Comparison of ENCODE assay signal across 9 cellular contexts in the genomic region with DNA sequence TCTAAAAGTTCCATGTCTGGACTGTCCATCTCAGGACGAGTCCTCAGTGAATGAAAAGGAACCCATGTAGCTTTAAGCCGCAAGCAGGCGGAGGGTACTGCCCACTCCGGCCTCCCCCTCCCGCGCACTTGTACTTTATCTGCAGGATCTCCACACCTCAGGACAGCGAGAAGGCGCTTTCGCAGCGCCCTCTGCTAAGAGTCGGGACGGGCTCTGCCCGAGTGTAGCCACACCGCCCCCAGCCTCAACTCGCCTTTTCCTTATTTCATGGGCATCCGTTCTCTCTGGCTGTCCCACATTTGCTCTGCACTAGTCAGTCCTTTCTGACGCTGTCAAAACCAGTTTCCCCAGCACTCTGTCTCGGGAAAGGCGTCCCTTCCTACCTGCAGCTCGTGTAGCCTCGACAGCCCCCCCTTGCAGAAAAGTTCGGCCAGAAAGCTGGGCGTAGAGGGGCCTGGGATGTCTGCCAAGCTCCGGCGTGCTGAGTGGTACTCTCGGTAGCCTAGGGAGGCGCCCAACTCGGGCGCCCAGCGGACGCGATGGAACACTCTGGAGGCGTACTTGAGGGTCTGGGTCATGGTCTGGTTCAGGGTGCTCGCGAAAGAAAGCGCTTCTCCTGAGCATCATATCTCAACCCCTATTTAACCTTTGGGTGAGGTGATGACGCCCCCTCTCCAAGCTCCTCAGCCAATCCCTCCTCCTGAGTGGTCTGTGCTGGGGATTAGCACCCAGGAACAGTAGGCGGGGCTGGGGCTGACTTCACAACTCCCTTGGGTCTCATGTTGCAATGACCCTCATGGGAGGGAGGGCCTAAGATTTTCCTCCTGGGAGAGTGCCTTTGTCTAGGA. TPM values are rescaled to one million over a fixed set of nuclear protein-coding genes. Genes with fewer than 3 reads are reported as not detected.
DNase-seq lines count a peak whose midpoint lies in the region; ATAC-seq and TF ChIP-seq lines count a peak whose summit lies in the region.
"Had no signal": no experiment of that assay in that cellular context is flagged by ENCODE, and none has a peak within 500 bp of the region (broad histone marks: within the 10 kb centered on the region; RNA-seq: fewer than 3 reads in every experiment).

A gene with protein sequence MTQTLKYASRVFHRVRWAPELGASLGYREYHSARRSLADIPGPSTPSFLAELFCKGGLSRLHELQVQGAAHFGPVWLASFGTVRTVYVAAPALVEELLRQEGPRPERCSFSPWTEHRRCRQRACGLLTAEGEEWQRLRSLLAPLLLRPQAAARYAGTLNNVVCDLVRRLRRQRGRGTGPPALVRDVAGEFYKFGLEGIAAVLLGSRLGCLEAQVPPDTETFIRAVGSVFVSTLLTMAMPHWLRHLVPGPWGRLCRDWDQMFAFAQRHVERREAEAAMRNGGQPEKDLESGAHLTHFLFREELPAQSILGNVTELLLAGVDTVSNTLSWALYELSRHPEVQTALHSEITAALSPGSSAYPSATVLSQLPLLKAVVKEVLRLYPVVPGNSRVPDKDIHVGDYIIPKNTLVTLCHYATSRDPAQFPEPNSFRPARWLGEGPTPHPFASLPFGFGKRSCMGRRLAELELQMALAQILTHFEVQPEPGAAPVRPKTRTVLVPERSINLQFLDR (minus strand): TSS at position 615 of the 848 bp plus-strand sequence. CDS start 37 bp downstream, at position 578.

- H3K36me3 Mint-ChIP-seq in activated naive CD4-positive, alpha-beta T cell treated with anti-CD3 and anti-CD28 coated beads for 36 hours (ENCODE audit: low read depth), result peaks cover 31% of the 10 kb centered on the region
- H3K36me3 Mint-ChIP-seq in activated CD4-positive, alpha-beta memory T cell treated with anti-CD3 and anti-CD28 coated beads, Interleukin-2, amount 10 ng/mL, durations not matched to agents 7 days and 5 days (ENCODE audit: low read depth), result peaks cover 3% of the 10 kb centered on the region

- CTCF ChIA-PET in activated naive CD4-positive, alpha-beta T cell treated with anti-CD3 and anti-CD28 coated beads for 36 hours (lab: Charles Lee), result interaction anchor here (0.5 to 5.3 kb wide), 6 partner anchors 11 to 175 kb away, joined by 3 to 42 read pairs (median 5); a partner anchor contains a TSS
- CTCF ChIA-PET in activated CD4-positive, alpha-beta memory T cell treated with anti-CD3 and anti-CD28 coated beads, Interleukin-2, amount 10 ng/mL, durations not matched to agents 7 days and 5 days (lab: Charles Lee), result interaction anchor here (0.8 to 4.7 kb wide), 7 partner anchors 8 to 174 kb away, joined by 3 to 34 read pairs (median 4); a partner anchor contains a TSS
- CTCF ChIA-PET in HEK293T (lab: Yijun Ruan, JAX), result interaction anchor here (2.4 to 2.7 kb wide), 2 partner anchors 7 to 10 kb away, joined by 8 to 17 read pairs; no protein-coding TSS in a partner anchor

- H3K4me1 ChIP-seq in heart right ventricle (peaks cover 18 to 43% (median 34%) of the 10 kb centered on the region in 9 donors), skeletal muscle tissue (ENCODE audit: control insufficient read depth in 3 of 3, insufficient read depth in 3 of 3, low read length in 3 of 3) (peaks cover 27 to 44% (median 33%) of the 10 kb centered on the region in 3 donors)

- H3K9ac ChIP-seq in skeletal muscle tissue (ENCODE audit: low read depth in 1 of 3, low read length in 3 of 3), result peak within 1 kb of the TSS; percentile 23 to 43 (median 40)

- ATAC-seq in heart right ventricle, result peak in 6 of 8 donors; percentile 13 to 31 (median 20)
- no peak for ATAC-seq in HG02588 (IDR thresholded peaks at IDR 0.05; ENCODE audit: unreplicated experiment)

- POLR2A ChIA-PET in activated CD4-positive, alpha-beta memory T cell treated with anti-CD3 and anti-CD28 coated beads, Interleukin-2, amount 10 ng/mL, durations not matched to agents 7 days and 5 days (lab: Charles Lee), result interaction anchor here (0.6 to 3.2 kb wide), 4 partner anchors 10 to 81 kb away, joined by 3 to 15 read pairs (median 4); a partner anchor contains a TSS
- POLR2A ChIA-PET in HEK293T (lab: Yijun Ruan, JAX), result interaction anchor here (0.6 to 2.7 kb wide), 6 partner anchors 8 to 593 kb away, joined by 4 to 8 read pairs (median 6); a partner anchor contains a TSS

- peaks cover 40% of the 10 kb centered on the region for H3K4me1 Mint-ChIP-seq in activated naive CD4-positive, alpha-beta T cell treated with anti-CD3 and anti-CD28 coated beads for 36 hours (ENCODE audit: low read depth)
- peaks cover 43% of the 10 kb centered on the region for H3K4me1 Mint-ChIP-seq in activated CD4-positive, alpha-beta memory T cell treated with anti-CD3 and anti-CD28 coated beads, Interleukin-2, amount 10 ng/mL, durations not matched to agents 7 days and 5 days

- H3K27ac Mint-ChIP-seq in activated naive CD4-positive, alpha-beta T cell treated with anti-CD3 and anti-CD28 coated beads for 36 hours, result no peak within 1 kb of the TSS
- no peak within 1 kb of the TSS for H3K27ac Mint-ChIP-seq in activated CD4-positive, alpha-beta memory T cell treated with anti-CD3 and anti-CD28 coated beads, Interleukin-2, amount 10 ng/mL, durations not matched to agents 7 days and 5 days

- H3K36me3 ChIP-seq in heart right ventricle, result peaks cover 0 to 28% (median 0%) of the 10 kb centered on the region in 9 donors
- H3K36me3 ChIP-seq in skeletal muscle tissue (ENCODE audit: control insufficient read depth in 3 of 3, insufficient read depth in 3 of 3, low read length in 3 of 3), result peaks cover 20 to 30% (median 21%) of the 10 kb centered on the region in 3 donors
- H3K36me3 ChIP-seq: adrenal gland had no signal

- intact Hi-C loops in activated naive CD4-positive, alpha-beta T cell treated with anti-CD3 and anti-CD28 coated beads for 36 hours (cut with micrococcal nuclease), result no loop called here
- intact Hi-C loops in heart right ventricle (cut with DNase I), result no loop called here

- WGBS in heart right ventricle, 2 donors, result 4 to 5% methylated on average over 38 of the region's 38 CpGs

- H3K9me3 Mint-ChIP-seq in activated naive CD4-positive, alpha-beta T cell treated with anti-CD3 and anti-CD28 coated beads for 36 hours, result no peaks in the 10 kb centered on the region
- no peaks in the 10 kb centered on the region for H3K9me3 Mint-ChIP-seq in activated CD4-positive, alpha-beta memory T cell treated with anti-CD3 and anti-CD28 coated beads, Interleukin-2, amount 10 ng/mL, durations not matched to agents 7 days and 5 days

- no peak within 1 kb of the TSS for H3K27ac ChIP-seq in heart right ventricle
- no peak within 1 kb of the TSS for H3K27ac ChIP-seq in skeletal muscle tissue (ENCODE audit: low read depth, low read length)

- peak within 1 kb of the TSS; percentile 88 for H3K4me3 Mint-ChIP-seq in activated naive CD4-positive, alpha-beta T cell treated with anti-CD3 and anti-CD28 coated beads for 36 hours
- H3K4me3 Mint-ChIP-seq in activated CD4-positive, alpha-beta memory T cell treated with anti-CD3 and anti-CD28 coated beads, Interleukin-2, amount 10 ng/mL, durations not matched to agents 7 days and 5 days, result peak within 1 kb of the TSS; percentile 85

- no peak for DNase-seq in activated naive CD4-positive, alpha-beta T cell treated with anti-CD3 and anti-CD28 coated beads for 36 hours
- no peak for DNase-seq in activated naive CD4-positive, alpha-beta T cell treated with Interleukin-2 at 50 U/mL for 16 hours
- no peak for DNase-seq in activated CD4-positive, alpha-beta memory T cell treated with anti-CD3 and anti-CD28 coated beads, Interleukin-2, amount 10 ng/mL, durations not matched to agents 7 days and 5 days
- DNase-seq in heart right ventricle (no peak), HEK293T (ENCODE audit: extremely low spot score) (no peak), NCI-H187 treated with DMSO at 0.1 percent for 48 hours (lab: John Stamatoyannopoulos, UW) (no peak)

- H3K27me3 Mint-ChIP-seq in activated naive CD4-positive, alpha-beta T cell treated with anti-CD3 and anti-CD28 coated beads for 36 hours (ENCODE audit: low read depth), result peaks cover 6% of the 10 kb centered on the region
- peaks cover 12% of the 10 kb centered on the region for H3K27me3 Mint-ChIP-seq in activated CD4-positive, alpha-beta memory T cell treated with anti-CD3 and anti-CD28 coated beads, Interleukin-2, amount 10 ng/mL, durations not matched to agents 7 days and 5 days

- H3K9me3 ChIP-seq in heart right ventricle (no peaks in the 10 kb centered on the region), skeletal muscle tissue (ENCODE audit: control insufficient read depth in 3 of 3, low read length in 3 of 3) (no peaks in the 10 kb centered on the region)
- H3K9me3 ChIP-seq: adrenal gland had no signal

- H3K4me3 ChIP-seq in heart right ventricle (peak within 1 kb of the TSS in 9 of 10 donors; percentile 9 to 57 (median 39)), skeletal muscle tissue (ENCODE audit: low read length in 3 of 3) (peak within 1 kb of the TSS; percentile 35 to 65 (median 59))

- H3K27me3 ChIP-seq in heart right ventricle (peaks cover 7 to 56% (median 45%) of the 10 kb centered on the region in 7 donors), skeletal muscle tissue (ENCODE audit: control insufficient read depth in 3 of 3, insufficient read depth in 3 of 3, low read length in 3 of 3) (peaks cover 49 to 51% (median 50%) of the 10 kb centered on the region in 3 donors)
- H3K27me3 ChIP-seq: adrenal gland had no signal

- no peak for TF ChIP-seq CTCF in heart right ventricle (IDR thresholded peaks at IDR 0.05)

TF ChIP-seq in HEK293T, 16 proteins besides CTCF, POLR2A, EP300 and RAD21 (continues in another document):
- TF ChIP-seq LEF1 (IDR thresholded peaks at IDR 0.05; ENCODE audit: borderline replicate concordance), result no peak
- no peak for TF ChIP-seq FOXM1 (IDR thresholded peaks at IDR 0.05; ENCODE audit: borderline replicate concordance)
- no peak for TF ChIP-seq L3MBTL2 (conservative IDR thresholded peaks at IDR 0.05)
- TF ChIP-seq SUZ12 (IDR thresholded peaks at IDR 0.05), result no peak
- no peak for TF ChIP-seq NFRKB (IDR thresholded peaks at IDR 0.05)
- TF ChIP-seq FOXK2 (IDR thresholded peaks at IDR 0.05), result no peak
- no peak for TF ChIP-seq HDGF (IDR thresholded peaks at IDR 0.05; ENCODE audit: borderline replicate concordance)
- TF ChIP-seq FOXA1 (IDR thresholded peaks at IDR 0.05), result no peak
- no peak for TF ChIP-seq BHLHE40 (IDR thresholded peaks at IDR 0.05; ENCODE audit: borderline replicate concordance)
- no peak for TF ChIP-seq TARDBP (IDR thresholded peaks at IDR 0.05)
- no peak for TF ChIP-seq ELF4 (IDR thresholded peaks at IDR 0.05)
- TF ChIP-seq ZNF384 (IDR thresholded peaks at IDR 0.05), result no peak

RNA-seq across cellular contexts. Expression of the gene that starts here (rescaled TPM):
- 1 to 10 TPM; 5.4 to 6.1 TPM for total RNA-seq in activated naive CD4-positive, alpha-beta T cell treated with anti-CD3 and anti-CD28 coated beads for 36 hours
- total RNA-seq in activated CD4-positive, alpha-beta memory T cell treated with anti-CD3 and anti-CD28 coated beads, Interleukin-2, amount 10 ng/mL, durations not matched to agents 7 days and 5 days, result 1 to 10 TPM; 3.3 to 4.3 TPM
- under 1 TPM in 2 of 10 donors, not detected in 8; 0.81 to 0.95 TPM for total RNA-seq in heart right ventricle
- polyA plus RNA-seq in heart right ventricle, result under 1 TPM in 1 of 2 donors, not detected in 1; 0.14 TPM
- under 0.01 TPM for total RNA-seq in skeletal muscle tissue

Comparison
In these comparisons a context has a peak if more than half of its experiments do, and no peak if none do; other contexts are left out.
1. Peak in ATAC-seq and H3K4me3 ChIP-seq in heart right ventricle; RNA of the gene not detected or under 1 TPM.